ENCODE assay signal across 21 cellular contexts in the genomic region with DNA sequence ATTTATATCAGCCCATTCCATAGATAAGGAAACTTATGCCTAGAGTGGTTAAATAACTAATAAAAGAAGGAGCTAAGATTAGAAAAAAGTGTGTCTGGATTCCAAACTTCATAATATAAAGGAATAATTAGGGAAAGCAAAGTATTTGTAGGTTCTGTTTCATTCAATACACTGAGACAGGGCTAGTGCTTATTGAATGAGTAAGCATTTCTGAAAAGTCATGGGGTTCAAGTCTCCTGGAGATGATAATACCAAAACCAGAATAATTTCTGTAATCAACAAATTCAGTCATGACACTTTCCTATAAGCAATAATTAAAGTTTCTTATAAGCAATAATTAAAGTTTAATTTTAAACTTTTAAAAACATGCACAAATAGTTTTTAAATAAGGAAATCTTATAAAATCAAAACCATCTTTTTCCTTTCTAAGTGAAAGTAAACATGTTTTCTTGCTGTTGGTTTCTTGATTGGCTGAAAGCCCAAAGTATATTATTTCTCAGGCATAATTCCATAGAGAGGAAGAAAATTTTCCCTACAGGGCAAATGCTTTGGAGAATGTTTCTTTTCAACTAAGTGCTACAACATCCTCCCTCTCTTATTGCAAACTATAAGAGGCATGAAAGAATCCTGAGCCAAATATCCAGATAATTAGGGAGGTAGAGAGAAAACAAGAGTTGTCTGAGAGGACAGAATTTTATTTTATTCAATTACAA.
DNase-seq lines count a peak whose midpoint lies in the region; ATAC-seq, FAIRE-seq and TF ChIP-seq lines count a peak whose summit lies in the region.
"Had no signal": no experiment of that assay in that cellular context is flagged by ENCODE, and none has a peak within 500 bp of the region (broad histone marks: within the 10 kb centered on the region; RNA-seq: fewer than 3 reads in every experiment).

No MANE protein-coding gene starts in this region.

- H3K9me3 Mint-ChIP-seq in MCF 10A (ENCODE audit: unreplicated experiment) = no peaks in the 10 kb centered on the region
- H3K9me3 Mint-ChIP-seq in endothelial cell (ENCODE audit: unreplicated experiment) = no peaks in the 10 kb centered on the region

- dilution Hi-C loops in mammary epithelial cell (cut with HindIII; ENCODE audit: low sequenced_read_pairs) = no loop called here
- dilution Hi-C loops in keratinocyte (cut with MboI; ENCODE audit: extremely low pct_ligation_motif_present, low sequenced_read_pairs) = no loop called here

- in situ Hi-C loops in mammary epithelial cell (cut with MboI; ENCODE audit: low sequenced_read_pairs in 2 of 2) = no loop called here

- H3K4me1 ChIP-seq in mammary epithelial cell (ENCODE audit: insufficient read depth, low read length) (no peaks in the 10 kb centered on the region), keratinocyte (ENCODE audit: control insufficient read depth, extremely low read depth, insufficient read depth, low read length) (peaks cover 4% of the 10 kb centered on the region), ascending aorta (peaks cover 0 to 4% of the 10 kb centered on the region in 2 donors)

- CTCF ChIA-PET in mammary epithelial cell (lab: Charles Lee; ENCODE audit: low non-redundant PET) (no interaction called here), MCF 10A (lab: Yijun Ruan, JAX) (interaction anchor here (1.0 kb wide), 1 partner anchor 22 kb away, joined by 3 read pairs; no protein-coding TSS in a partner anchor)

- H3K4me3 ChIP-seq in mammary epithelial cell (replicated peaks in 1 of 3; ENCODE audit: insufficient read depth in 1 of 3, low read depth in 2 of 3, low read length in 3 of 3) (no peak overlapping the region), keratinocyte (ENCODE audit: control insufficient read depth in 2 of 3, extremely low read depth in 1 of 3, insufficient read depth in 2 of 3, low read depth in 1 of 3, low read length in 3 of 3) (no peak overlapping the region), ascending aorta (no peak overlapping the region)
- H3K4me3 ChIP-seq: GM12878 had no signal

- no peak overlapping the region for H3K4me3 Mint-ChIP-seq in MCF 10A (ENCODE audit: unreplicated experiment)
- no peak overlapping the region for H3K4me3 Mint-ChIP-seq in endothelial cell (ENCODE audit: unreplicated experiment)

- no peak for FAIRE-seq in keratinocyte (lab: Jason Lieb, UNC)
- FAIRE-seq: GM12878, GM18507, HTR-8/SVneo had no signal

- no peaks in the 10 kb centered on the region for H3K27me3 Mint-ChIP-seq in MCF 10A (ENCODE audit: insufficient read depth, unreplicated experiment)
- H3K27me3 Mint-ChIP-seq in endothelial cell (ENCODE audit: unreplicated experiment) = no peaks in the 10 kb centered on the region

- no peaks in the 10 kb centered on the region for H3K27me3 ChIP-seq in mammary epithelial cell (ENCODE audit: insufficient read depth, low read length)
- no peaks in the 10 kb centered on the region for H3K27me3 ChIP-seq in keratinocyte (ENCODE audit: control insufficient read depth, extremely low read depth, insufficient read depth, low read length)
- no peaks in the 10 kb centered on the region for H3K27me3 ChIP-seq in ascending aorta

- no peak for ATAC-seq in HG02763 (IDR thresholded peaks at IDR 0.05; ENCODE audit: unreplicated experiment)
- ATAC-seq: GM12878, HCT116 had no signal

- H3K79me2 ChIP-seq in mammary epithelial cell (ENCODE audit: insufficient read depth, low read length) = no peaks in the 10 kb centered on the region
- no peaks in the 10 kb centered on the region for H3K79me2 ChIP-seq in keratinocyte (ENCODE audit: control insufficient read depth, insufficient read depth, low read length)

- H3K36me3 Mint-ChIP-seq in MCF 10A (ENCODE audit: insufficient read depth, unreplicated experiment) = no peaks in the 10 kb centered on the region
- no peaks in the 10 kb centered on the region for H3K36me3 Mint-ChIP-seq in endothelial cell (ENCODE audit: low read depth, unreplicated experiment)

- H4K20me1 ChIP-seq in mammary epithelial cell (ENCODE audit: insufficient read depth, low read length) (no peaks in the 10 kb centered on the region), keratinocyte (ENCODE audit: control insufficient read depth, extremely low read depth, insufficient read depth, low read length) (no peaks in the 10 kb centered on the region)

- H3K9ac ChIP-seq in mammary epithelial cell (ENCODE audit: insufficient read depth, low read length) (no peak overlapping the region), keratinocyte (ENCODE audit: control insufficient read depth, extremely low read depth, insufficient read depth, low read length) (no peak overlapping the region)

- TF ChIP-seq CTCF in mammary epithelial cell (conservative IDR thresholded peaks at IDR 0.05 in 1 of 2, IDR thresholded peaks at IDR 0.05 in 1 of 2; ENCODE audit: extremely low read depth in 1 of 2, insufficient read depth in 1 of 2, low read depth in 1 of 2, low read length in 2 of 2) (no peak), MCF 10A (IDR thresholded peaks at IDR 0.05; ENCODE audit: unreplicated experiment) (no peak), keratinocyte (optimal IDR thresholded peaks at IDR 0.05 in 1 of 3, IDR thresholded peaks at IDR 0.05 in 1 of 3, conservative IDR thresholded peaks at IDR 0.05 in 1 of 3; ENCODE audit: extremely low read depth in 1 of 3, insufficient read depth in 2 of 3, low read length in 3 of 3) (no peak), ascending aorta (IDR thresholded peaks at IDR 0.05) (no peak), endothelial cell (IDR thresholded peaks at IDR 0.05; ENCODE audit: unreplicated experiment) (no peak)

- H3K9me3 ChIP-seq in mammary epithelial cell (replicated peaks; ENCODE audit: insufficient read depth, low read length) (no peaks in the 10 kb centered on the region), keratinocyte (ENCODE audit: control insufficient read depth, low read depth, low read length) (no peaks in the 10 kb centered on the region), ascending aorta (peaks cover 0 to 12% of the 10 kb centered on the region in 2 donors)

- POLR2A ChIA-PET in MCF 10A (lab: Yijun Ruan, JAX) = interaction anchor here (0.7 kb wide), 1 partner anchor 503 kb away, joined by 3 read pairs; no protein-coding TSS in a partner anchor

- H2AFZ ChIP-seq in mammary epithelial cell (ENCODE audit: low read depth, low read length) (no peak overlapping the region), keratinocyte (ENCODE audit: control insufficient read depth, low read length) (peak overlapping the region; percentile 23)

- peaks cover 6% of the 10 kb centered on the region for H3K4me1 Mint-ChIP-seq in MCF 10A (ENCODE audit: insufficient read depth, unreplicated experiment)
- no peaks in the 10 kb centered on the region for H3K4me1 Mint-ChIP-seq in endothelial cell (ENCODE audit: unreplicated experiment)

- no peak overlapping the region for H3K27ac Mint-ChIP-seq in MCF 10A (ENCODE audit: low read depth, unreplicated experiment)
- no peak overlapping the region for H3K27ac Mint-ChIP-seq in endothelial cell (ENCODE audit: unreplicated experiment)

- H3K36me3 ChIP-seq in mammary epithelial cell (ENCODE audit: insufficient read depth, low read length) = no peaks in the 10 kb centered on the region
- no peaks in the 10 kb centered on the region for H3K36me3 ChIP-seq in keratinocyte (ENCODE audit: control insufficient read depth in 2 of 2, extremely low read depth in 1 of 2, insufficient read depth in 2 of 2, low read length in 2 of 2)
- H3K36me3 ChIP-seq in ascending aorta = no peaks in the 10 kb centered on the region

- H3K9me1 ChIP-seq in keratinocyte (ENCODE audit: control insufficient read depth, extremely low read depth, insufficient read depth, low read length) = no peaks in the 10 kb centered on the region

- BruUV-seq in mammary epithelial cell (replicated peaks; lab: Mats Ljungman, UMichigan) (no TSS peak), MCF 10A (replicated peaks; lab: Mats Ljungman, UMichigan) (no TSS peak)

- intact Hi-C loops in mammary epithelial cell (cut with micrococcal nuclease) (no loop called here), MCF 10A (cut with micrococcal nuclease) (no loop called here), ascending aorta (cut with DNase I) (no loop called here)

- no peak for DNase-seq in mammary epithelial cell
- DNase-seq in MCF 10A (ENCODE audit: unreplicated experiment) = no peak
- peak; percentile 74 for DNase-seq in dedifferentiated amniotic fluid mesenchymal stem cell (ENCODE audit: extremely low spot score)
- DNase-seq in keratinocyte (ENCODE audit: low read depth, low spot score) = no peak
- no peak for DNase-seq in activated CD4-positive, alpha-beta T cell treated with anti-CD3 and anti-CD28 coated beads, Interleukin-2, amount 50 U/mL, for 1 hour
- DNase-seq in ascending aorta (ENCODE audit: low spot score in 2 of 2) = no peak
- no peak for DNase-seq in endothelial cell (ENCODE audit: low spot score)
- DNase-seq: 8988T; AML-193; DMS53; NCI-H1048; NCI-H2227 treated with DMSO at 0.1 percent for 48 hours; NCI-H526 treated with DMSO at 0.1 percent for 48 hours; NK-92 treated with Interleukin-12 subunit alpha and Interleukin-12 subunit beta, amount 100 ng/mL, for 24 hours; OCI-M1; RPMI8226 had no signal

- peak overlapping the region; percentile 8 for H3K4me2 ChIP-seq in mammary epithelial cell (ENCODE audit: insufficient read depth, low read depth, low read length)
- H3K4me2 ChIP-seq in keratinocyte (ENCODE audit: control insufficient read depth, extremely low read depth, insufficient read depth, low read depth, low read length) = no peak overlapping the region

- H3K27ac ChIP-seq in mammary epithelial cell (ENCODE audit: insufficient read depth, low read depth, low read length) (no peak overlapping the region), keratinocyte (ENCODE audit: control insufficient read depth, insufficient read depth, low read length) (no peak overlapping the region), ascending aorta (peak overlapping the region in 1 of 2 donors; percentile 6)
